ENCODE assay signal across 19 cellular contexts in the genomic region with DNA sequence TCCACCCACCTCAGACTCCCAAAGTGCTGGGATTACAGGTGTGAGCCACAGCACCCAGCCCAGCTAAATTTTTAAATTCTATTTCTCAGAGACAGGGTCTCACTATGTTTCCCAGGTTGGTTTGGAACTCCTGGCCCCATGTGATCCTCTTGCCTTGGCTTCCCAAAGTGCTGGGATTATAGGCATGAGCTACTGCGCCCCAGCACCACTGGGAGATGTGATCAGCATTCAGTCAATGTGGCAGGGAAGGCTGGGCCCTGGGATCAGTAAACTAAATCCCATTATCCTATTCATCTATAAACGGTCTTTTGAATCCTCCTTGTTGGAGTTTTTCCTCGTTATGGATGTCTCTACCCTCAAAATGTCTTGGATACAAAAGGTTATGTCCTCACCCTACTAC.
A peak's percentile ranks its signal among the peaks of the same experiment; 100 is the strongest.
DNase-seq lines count a peak whose midpoint lies in the region; ATAC-seq and TF ChIP-seq lines count a peak whose summit lies in the region.
"Had no signal": no experiment of that assay in that cellular context is flagged by ENCODE, and none has a peak within 500 bp of the region (broad histone marks: within the 10 kb centered on the region; RNA-seq: fewer than 3 reads in every experiment).

No MANE protein-coding gene starts in this region.

- DNase-seq in NCI-H82 (lab: John Stamatoyannopoulos, UW) (peak; percentile 87), NCI-H82 treated with DMSO at 0.1 percent for 48 hours (lab: John Stamatoyannopoulos, UW; ENCODE audit: unreplicated experiment) (peak; percentile 52), posterior vena cava (ENCODE audit: low spot score) (peak; percentile 14), lower lobe of right lung (no peak), NCI-H2171 treated with DMSO at 0.1 percent for 48 hours (lab: John Stamatoyannopoulos, UW) (no peak)
- DNase-seq: 8988T; ACHN; BE2C; C1 segment of cervical spinal cord; CD4-positive, alpha-beta memory T cell; CD4-positive, CD25-positive, alpha-beta regulatory T cell; COR-L47; DMS 273 treated with DMSO at 0.1 percent for 48 hours; DMS153; DMS53; DMS79 treated with DMSO at 0.1 percent for 48 hours; GF-D8 had no signal

- H3K4me3 ChIP-seq in lower lobe of right lung = no peak overlapping the region
- H3K4me3 ChIP-seq: BLaER1 had no signal

- H3K27ac ChIP-seq in lower lobe of right lung = no peak overlapping the region
- H3K27ac ChIP-seq: BLaER1 had no signal

- TF ChIP-seq CTCF in lower lobe of right lung (IDR thresholded peaks at IDR 0.05) = no peak

- peaks cover 12% of the 10 kb centered on the region for H3K27me3 ChIP-seq in lower lobe of right lung (ENCODE audit: low read depth)
- H3K27me3 ChIP-seq: BE2C, BLaER1 had no signal

- H3K36me3 ChIP-seq in lower lobe of right lung = no peaks in the 10 kb centered on the region
- H3K36me3 ChIP-seq: BE2C, BLaER1 had no signal

- no peaks in the 10 kb centered on the region for H3K4me1 ChIP-seq in lower lobe of right lung
- H3K4me1 ChIP-seq: BE2C had no signal

- intact Hi-C loops in posterior vena cava (cut with DNase I) (loop anchor here in 1 of 2 donors (5.0 kb wide), 1 partner anchor 650 kb away; no protein-coding TSS in a partner anchor), lower lobe of right lung (cut with DNase I) (no loop called here)

- no peak for ATAC-seq in lower lobe of right lung
- no peak for ATAC-seq in HG03097 (IDR thresholded peaks at IDR 0.05; ENCODE audit: low FRiP score, unreplicated experiment)

- no peaks in the 10 kb centered on the region for H3K9me3 ChIP-seq in lower lobe of right lung
- H3K9me3 ChIP-seq: BE2C, BLaER1 had no signal

Comparison
In these comparisons a context has a peak if more than half of its experiments do, and no peak if none do; other contexts are left out.
1. DNase-seq: peak in NCI-H82 (single experiment), NCI-H82 treated with DMSO at 0.1 percent for 48 hours (single experiment) and posterior vena cava (single experiment); none in lower lobe of right lung (single experiment) and NCI-H2171 treated with DMSO at 0.1 percent for 48 hours (single experiment).